In genomic region chr3:102156426-102156825, GRCh38 we compare ENCODE assay signal across 13 cellular contexts.
DNase-seq lines count a peak whose midpoint lies in the region; ATAC-seq, FAIRE-seq and TF ChIP-seq lines count a peak whose summit lies in the region.
"Had no signal": no experiment of that assay in that cellular context is flagged by ENCODE, and none has a peak within 500 bp of the region (broad histone marks: within the 10 kb centered on the region; RNA-seq: fewer than 3 reads in every experiment).

No MANE protein-coding gene starts in this region.

- H3K4me1 ChIP-seq in pancreas, result no peaks in the 10 kb centered on the region
- H3K4me1 ChIP-seq: left ventricle myocardium inferior had no signal

- no peaks in the 10 kb centered on the region for H3K9me3 ChIP-seq in pancreas

- H3K36me3 ChIP-seq in pancreas, result no peaks in the 10 kb centered on the region
- H3K36me3 ChIP-seq: left ventricle myocardium inferior had no signal

- no peak for FAIRE-seq in pancreas (lab: Jason Lieb, UNC)

- H3K27me3 ChIP-seq in pancreas, result no peaks in the 10 kb centered on the region

- no peak for TF ChIP-seq CTCF in epithelial cell of proximal tubule (conservative IDR thresholded peaks at IDR 0.05; ENCODE audit: low read depth, low read length)
- no peak for TF ChIP-seq CTCF in pancreas (IDR thresholded peaks at IDR 0.05)

- DNase-seq in DMS53 (lab: John Stamatoyannopoulos, UW), result peak; percentile 87
- DNase-seq in RPMI7951 (ENCODE audit: low read depth), result peak; percentile 52
- DNase-seq in epithelial cell of proximal tubule (ENCODE audit: low read depth), result peak; percentile 99
- peak in 1 of 6 donors; percentile 31 for DNase-seq in pancreas
- DNase-seq in stimulated activated CD4-positive, alpha-beta T cell treated with anti-CD3 and anti-CD28 coated beads, Interleukin-4, amount 100 ng/mL, for 4 hours, result no peak
- DNase-seq in hippocampal formation (lab: John Stamatoyannopoulos, UW), result no peak
- DNase-seq in hypothalamus (lab: John Stamatoyannopoulos, UW), result no peak
- DNase-seq: activated naive CD4-positive, alpha-beta T cell treated with anti-CD3 and anti-CD28 coated beads, Interleukin-2, amount 50 U/mL, for 16 hours; CD4-positive, CD25-positive, alpha-beta regulatory T cell; left ventricle myocardium inferior; NCI-H2171; SHP77 treated with DMSO at 0.1 percent for 48 hours had no signal

- 70 to 82% methylated on average over 2 of the region's 2 CpGs for WGBS in pancreas, 2 donors

- H3K4me3 ChIP-seq in epithelial cell of proximal tubule (ENCODE audit: low read depth, low read length) (no peak overlapping the region), pancreas (no peak overlapping the region)
- H3K4me3 ChIP-seq: left ventricle myocardium inferior had no signal

- H3K27ac ChIP-seq in pancreas, result no peak overlapping the region
- H3K27ac ChIP-seq: left ventricle myocardium inferior had no signal

- intact Hi-C loops in pancreas (cut with DNase I), result no loop called here

- peak; percentile 78 to 92 (median 86) for ATAC-seq in pancreas
- ATAC-seq in HG03097 (IDR thresholded peaks at IDR 0.05; ENCODE audit: low FRiP score, unreplicated experiment), result no peak

Comparison
In these comparisons a context has a peak if more than half of its experiments do, and no peak if none do; other contexts are left out.
1. DNase-seq: peak in DMS53 (single experiment), RPMI7951 (single experiment) and epithelial cell of proximal tubule (single experiment); none in stimulated activated CD4-positive, alpha-beta T cell treated with anti-CD3 and anti-CD28 coated beads, Interleukin-4, amount 100 ng/mL, for 4 hours (0 of 2), hippocampal formation (0 of 2) and hypothalamus (0 of 51).